33 cellular contexts compared by ENCODE assay signal in the genomic region with DNA sequence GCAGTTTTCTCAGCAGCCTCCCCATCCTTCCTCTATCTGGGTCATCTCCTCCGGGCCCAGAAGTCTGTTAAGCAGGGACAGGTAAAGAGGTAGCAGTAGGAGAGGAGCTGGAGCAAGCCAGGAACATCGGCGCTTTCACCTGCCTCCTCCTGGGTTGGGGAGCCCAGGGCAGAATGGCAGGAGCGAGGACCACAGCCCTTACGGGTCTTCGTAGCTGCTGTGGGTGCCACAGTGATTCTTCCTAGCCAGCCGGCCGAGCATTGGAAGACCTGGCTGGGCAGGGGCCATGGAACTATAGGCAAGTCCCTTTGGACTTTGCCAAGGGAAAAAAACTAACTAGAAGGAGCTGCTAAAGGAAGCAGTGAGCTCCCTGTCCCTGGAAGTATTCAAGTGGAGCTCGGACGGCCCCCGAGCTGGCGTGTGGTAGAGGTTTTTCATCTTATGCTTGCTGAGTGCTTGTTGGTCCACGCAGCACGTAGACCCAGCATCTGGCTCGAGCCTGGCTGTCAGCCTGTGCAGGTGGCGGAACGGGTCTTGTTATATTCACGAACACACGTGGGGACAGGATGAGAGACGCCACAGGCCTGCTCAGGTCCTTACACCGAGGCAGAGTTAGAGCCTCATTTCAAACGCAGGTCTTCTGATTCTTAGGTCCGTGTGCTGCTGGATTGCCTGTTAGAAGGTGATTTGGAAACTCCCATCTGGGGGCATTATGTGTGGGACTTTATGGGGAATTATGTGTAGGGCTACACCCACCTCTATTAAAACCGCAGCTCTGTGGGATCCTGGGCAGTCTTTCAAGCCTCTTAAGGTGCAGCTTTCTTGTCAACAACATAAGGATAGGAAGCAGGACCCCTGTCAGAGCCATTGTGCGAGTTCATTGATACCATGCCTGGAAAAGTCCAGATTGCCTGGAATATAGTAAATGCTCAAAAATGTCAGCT. TPM values are rescaled to one million over a fixed set of nuclear protein-coding genes. Genes with fewer than 3 reads are reported as not detected.
"Had no signal": no experiment of that assay in that cellular context is flagged by ENCODE, and none has a peak within 500 bp of the region (broad histone marks: within the 10 kb centered on the region; RNA-seq: fewer than 3 reads in every experiment).

No MANE protein-coding gene starts in this region.

- FAIRE-seq: astrocyte, endometrium had no signal

- H3K9me3 Mint-ChIP-seq: activated CD4-positive, alpha-beta memory T cell treated with anti-CD3 and anti-CD28 coated beads for 36 hours; activated T-helper 1 cell treated with anti-CD3 and anti-CD28 coated beads, Interleukin-12 subunit alpha, Interleukin-12 subunit beta, Interleukin-2, Interleukin-4 antibody, amounts not matched to agents 30 ng/mL and 10 ng/mL and 1 ng/mL, durations not matched to agents 14 hours and 24 hours and 36 hours; dendritic cell treated with granulocyte-macrophage colony-stimulating factor and Interleukin-4, amounts not matched to agents 40 ng/mL and 50 ng/mL, for 4 days; neural crest cell; stimulated activated naive CD8-positive, alpha-beta T cell treated with anti-CD3 and anti-CD28 coated beads, Interleukin-15, amount 100 ng/mL, for 72 hours; type B pancreatic cell had no signal

- H3K36me3 ChIP-seq: brain microvascular endothelial cell, uterus had no signal

- H3K4me3 Mint-ChIP-seq: activated CD4-positive, alpha-beta memory T cell treated with anti-CD3 and anti-CD28 coated beads for 36 hours; activated T-helper 1 cell treated with anti-CD3 and anti-CD28 coated beads, Interleukin-12 subunit alpha, Interleukin-12 subunit beta, Interleukin-2, Interleukin-4 antibody, amounts not matched to agents 30 ng/mL and 10 ng/mL and 1 ng/mL, durations not matched to agents 14 hours and 24 hours and 36 hours; dendritic cell treated with granulocyte-macrophage colony-stimulating factor and Interleukin-4, amounts not matched to agents 40 ng/mL and 50 ng/mL, for 4 days; neural crest cell; stimulated activated naive CD8-positive, alpha-beta T cell treated with anti-CD3 and anti-CD28 coated beads, Interleukin-15, amount 100 ng/mL, for 72 hours; type B pancreatic cell had no signal

- DNase-seq: activated CD4-positive, alpha-beta memory T cell treated with anti-CD3 and anti-CD28 coated beads for 36 hours; activated CD4-positive, alpha-beta T cell treated with anti-CD3 and anti-CD28 coated beads for 48 hours; activated CD8-positive, alpha-beta memory T cell treated with anti-CD3 and anti-CD28 coated beads, Interleukin-2, amount 50 U/mL, for 4 hours; activated gamma-delta T cell treated with Interleukin-2 at 50 U/mL for 16 hours; activated naive CD4-positive, alpha-beta T cell treated with anti-CD3 and anti-CD28 coated beads, Interleukin-2, amount 50 U/mL, for 16 hours; activated T-cell treated with anti-CD3 and anti-CD28 coated beads, Interleukin-2, amount 50 U/mL, for 1 hour; amniotic stem cell; brain microvascular endothelial cell; esophagus squamous epithelium; foreskin melanocyte; heart right ventricle; occipital lobe; right cardiac atrium; stimulated activated CD4-positive, alpha-beta T cell treated with anti-CD3 and anti-CD28 coated beads, Interleukin-4, amount 100 ng/mL, for 1 hour; stimulated activated naive CD8-positive, alpha-beta T cell treated with anti-CD3 and anti-CD28 coated beads, Interleukin-15, amount 100 ng/mL, for 72 hours; uterus had no signal

- H3K9me3 ChIP-seq: esophagus squamous epithelium, heart right ventricle, left lung, uterus had no signal

- ATAC-seq: activated CD4-positive, CD25-positive, alpha-beta regulatory T cell treated with anti-CD3 and anti-CD28 coated beads, Interleukin-2, amount 50 U/mL, for 24 hours; heart right ventricle; left lung; right cardiac atrium; stimulated activated naive CD8-positive, alpha-beta T cell treated with anti-CD3 and anti-CD28 coated beads, Interleukin-15, amount 100 ng/mL, for 72 hours had no signal

- H3K79me2 ChIP-seq: parathyroid adenoma had no signal

- H3K9ac ChIP-seq: parathyroid adenoma had no signal

- H2AFZ ChIP-seq: parathyroid adenoma had no signal

- H3K4me1 Mint-ChIP-seq: neural crest cell had no signal

- H3K27me3 ChIP-seq: brain microvascular endothelial cell, esophagus squamous epithelium, heart right ventricle, left lung, uterus had no signal

- H3K4me3 ChIP-seq: esophagus squamous epithelium, heart right ventricle, left lung, lung, uterus had no signal

- H3K27ac ChIP-seq: brain microvascular endothelial cell, epithelial cell of prostate, esophagus squamous epithelium, heart right ventricle, left lung, parathyroid adenoma, uterus had no signal

- H3K27ac Mint-ChIP-seq: activated CD4-positive, alpha-beta memory T cell treated with anti-CD3 and anti-CD28 coated beads for 36 hours; activated T-helper 1 cell treated with anti-CD3 and anti-CD28 coated beads, Interleukin-12 subunit alpha, Interleukin-12 subunit beta, Interleukin-2, Interleukin-4 antibody, amounts not matched to agents 30 ng/mL and 10 ng/mL and 1 ng/mL, durations not matched to agents 14 hours and 24 hours and 36 hours; dendritic cell treated with granulocyte-macrophage colony-stimulating factor and Interleukin-4, amounts not matched to agents 40 ng/mL and 50 ng/mL, for 4 days; stimulated activated naive CD8-positive, alpha-beta T cell treated with anti-CD3 and anti-CD28 coated beads, Interleukin-15, amount 100 ng/mL, for 72 hours had no signal

- H3K27me3 Mint-ChIP-seq: activated CD4-positive, alpha-beta memory T cell treated with anti-CD3 and anti-CD28 coated beads for 36 hours; dendritic cell treated with granulocyte-macrophage colony-stimulating factor and Interleukin-4, amounts not matched to agents 40 ng/mL and 50 ng/mL, for 4 days; type B pancreatic cell had no signal

RNA-seq across cellular contexts. Expression of a gene that starts 54.8 kb away (rescaled TPM):
- total RNA-seq: activated CD4-positive, alpha-beta memory T cell treated with anti-CD3 and anti-CD28 coated beads for 36 hours; activated CD8-positive, alpha-beta memory T cell treated with anti-CD3 and anti-CD28 coated beads for 36 hours; activated T-helper 1 cell treated with anti-CD3 and anti-CD28 coated beads, Interleukin-12 subunit alpha, Interleukin-12 subunit beta, Interleukin-2, Interleukin-4 antibody, amounts not matched to agents 30 ng/mL and 10 ng/mL and 1 ng/mL, durations not matched to agents 14 hours and 24 hours and 36 hours; astrocyte; cardiac septum; esophagus squamous epithelium; glomerular endothelial cell; heart right ventricle; left lung; lung; mucosa of gallbladder; neural crest cell; occipital lobe; right cardiac atrium; T-helper 1 cell treated with Interleukin-12 subunit alpha and Interleukin-12 subunit beta and Interleukin-4 antibody, amounts not matched to agents 30 ng/mL and 1 ng/mL, for 36 hours; uterus had no signal
- polyA plus RNA-seq: heart right ventricle, lung, right cardiac atrium, thymus had no signal
